8 cellular contexts compared by ENCODE assay signal in the genomic region with DNA sequence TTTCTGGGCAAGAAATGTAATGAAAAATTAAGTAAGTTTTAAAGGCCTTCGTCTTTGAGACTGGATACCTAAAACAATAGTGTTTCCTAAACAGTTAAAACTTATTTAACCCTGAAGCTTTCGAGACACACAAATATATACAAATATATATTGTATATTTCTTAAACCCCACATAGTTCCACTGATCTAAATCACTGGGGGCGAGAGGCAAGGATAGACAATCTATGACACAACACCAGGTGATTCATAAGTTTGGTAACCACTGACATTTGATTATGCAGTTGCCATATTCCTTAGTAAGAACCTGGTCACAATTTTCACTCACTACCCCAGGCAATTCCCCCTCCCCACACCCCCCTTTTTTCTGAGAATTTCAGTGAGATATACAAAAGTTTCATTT. TPM values are rescaled to one million over a fixed set of nuclear protein-coding genes. Genes with fewer than 3 reads are reported as not detected.
A peak's percentile ranks its signal among the peaks of the same experiment; 100 is the strongest.
DNase-seq lines count a peak whose midpoint lies in the region; ATAC-seq and TF ChIP-seq lines count a peak whose summit lies in the region.

No MANE protein-coding gene starts in this region.

- CTCF ChIA-PET in activated B cell treated with CpG ODN at 0.5 μM for 24 hours (lab: Charles Lee) = interaction anchor here (0.7 to 1.4 kb wide), 2 partner anchors 44 to 322 kb away, joined by 3 read pairs; a partner anchor contains a TSS

- H3K9me3 ChIP-seq in heart left ventricle = no peaks in the 10 kb centered on the region

- H3K4me1 ChIP-seq in heart left ventricle = peaks cover 5 to 55% (median 30%) of the 10 kb centered on the region in 12 donors

- peaks cover 0 to 7% (median 0%) of the 10 kb centered on the region in 9 donors for H3K36me3 ChIP-seq in heart left ventricle

- no peaks in the 10 kb centered on the region for H3K27me3 Mint-ChIP-seq in activated B cell treated with CpG ODN at 0.5 μM for 24 hours

- H3K4me1 Mint-ChIP-seq in activated B cell treated with CpG ODN at 0.5 μM for 24 hours = peaks cover 51% of the 10 kb centered on the region

- H3K36me3 Mint-ChIP-seq in activated B cell treated with CpG ODN at 0.5 μM for 24 hours (ENCODE audit: low read depth) = peaks cover 37% of the 10 kb centered on the region

- TF ChIP-seq CTCF in heart left ventricle (IDR thresholded peaks at IDR 0.05) = no peak
- TF ChIP-seq CTCF in activated B cell treated with CpG ODN at 0.5 μM for 24 hours (IDR thresholded peaks at IDR 0.05) = no peak
- TF ChIP-seq CTCF in foreskin fibroblast (IDR thresholded peaks at IDR 0.05; ENCODE audit: low read depth, low read length) = no peak

- no peaks in the 10 kb centered on the region for H3K27me3 ChIP-seq in heart left ventricle

- 56 to 69% (median 59%) methylated on average over 3 of the region's 3 CpGs for WGBS in heart left ventricle, 4 donors

- no peaks in the 10 kb centered on the region for H3K9me3 Mint-ChIP-seq in activated B cell treated with CpG ODN at 0.5 μM for 24 hours

- peak overlapping the region; percentile 85 for H3K27ac Mint-ChIP-seq in activated B cell treated with CpG ODN at 0.5 μM for 24 hours

- TF ChIP-seq POLR2A in heart left ventricle (IDR thresholded peaks at IDR 0.05) = no peak

- peak overlapping the region in 9 of 12 donors; percentile 52 to 68 (median 59) for H3K4me3 ChIP-seq in heart left ventricle
- H3K4me3 ChIP-seq in foreskin fibroblast (ENCODE audit: low read depth in 1 of 2, low read length in 2 of 2) = peak overlapping the region; percentile 59 to 81
- peak overlapping the region in 6 of 7 experiments; percentile 40 to 59 (median 50) for H3K4me3 ChIP-seq in skin epidermis

- POLR2A ChIA-PET in activated B cell treated with CpG ODN at 0.5 μM for 24 hours (lab: Charles Lee) = interaction anchor here (0.6 to 8.0 kb wide), 8 partner anchors 31 to 520 kb away, joined by 3 to 311 read pairs (median 4); a partner anchor contains a TSS

- intact Hi-C loops in heart left ventricle (cut with DNase I) = no loop called here
- intact Hi-C loops in Right ventricle myocardium inferior (cut with DNase I) = no loop called here
- intact Hi-C loops in activated B cell treated with CpG ODN at 0.5 μM for 24 hours (cut with micrococcal nuclease) = no loop called here

- H3K27ac ChIP-seq in heart left ventricle (peak overlapping the region in 5 of 12 donors; percentile 57 to 83 (median 76)), skin epidermis (peak overlapping the region in 14 of 21 experiments; percentile 17 to 89 (median 72))

- H3K4me3 Mint-ChIP-seq in activated B cell treated with CpG ODN at 0.5 μM for 24 hours = peak overlapping the region; percentile 85

- DNase-seq in heart left ventricle (no peak), Right ventricle myocardium inferior (ENCODE audit: missing footprints) (no peak), activated B cell treated with CpG ODN at 0.5 μM for 24 hours (no peak), foreskin fibroblast (peak; percentile 39 to 68), NCI-H524 treated with DMSO at 0.1 percent for 48 hours (lab: John Stamatoyannopoulos, UW) (no peak)

- no peak for ATAC-seq in heart left ventricle
- ATAC-seq in Right ventricle myocardium inferior = no peak
- ATAC-seq in activated B cell treated with CpG ODN at 0.5 μM for 24 hours (ENCODE audit: low read depth) = no peak
- ATAC-seq in HG03135 (IDR thresholded peaks at IDR 0.05; ENCODE audit: unreplicated experiment) = no peak
- ATAC-seq in HG03045 (IDR thresholded peaks at IDR 0.05; ENCODE audit: unreplicated experiment) = no peak

RNA-seq across cellular contexts. Expression of a gene that starts 55.3 kb away (rescaled TPM):
- total RNA-seq in heart left ventricle (10 to 100 TPM; 12.5 to 39.4 (median 14.0) TPM), Right ventricle myocardium inferior (15.3 TPM), activated B cell treated with CpG ODN at 0.5 μM for 24 hours (10.2 and 11.6 TPM in 2 replicates)
- polyA plus RNA-seq in heart left ventricle = 10 to 100 TPM; 16.2 to 40.7 TPM

Comparison
In these comparisons a context has a peak if more than half of its experiments do, and no peak if none do; other contexts are left out.
1. DNase-seq: peak in foreskin fibroblast (2 of 2); none in heart left ventricle (0 of 5), Right ventricle myocardium inferior (single experiment), activated B cell treated with CpG ODN at 0.5 μM for 24 hours (single experiment) and NCI-H524 treated with DMSO at 0.1 percent for 48 hours (single experiment).
2. Peak in every context shown above with its lines, with median percentiles within 50 percentile points of each other: H3K4me3 ChIP-seq.